8 cellular contexts compared by ENCODE assay signal in genomic region chr19:42219812-42220750, GRCh38. TPM values are rescaled to one million over a fixed set of nuclear protein-coding genes. Genes with fewer than 3 reads are reported as not detected.
A peak's percentile ranks its signal among the peaks of the same experiment; 100 is the strongest.
DNase-seq lines count a peak whose midpoint lies in the region; ATAC-seq and TF ChIP-seq lines count a peak whose summit lies in the region.

TSS of gene ZNF526 (plus strand) at chr19:42220312. CDS start at chr19:42224404, 4,092 bp downstream.

- WGBS in spleen, 5 donors = 0 to 1% (median 1%) methylated on average over 39 to 53 of the region's 53 CpGs

- peak within 1 kb of the TSS; percentile 74 to 97 (median 87) for H3K27ac ChIP-seq in spleen

- TF ChIP-seq POLR2A in spleen (IDR thresholded peaks at IDR 0.05) = peak in 2 of 3 donors; percentile 46 to 49

- H3K36me3 ChIP-seq in spleen = peaks cover 0 to 26% (median 13%) of the 10 kb centered on the region in 6 donors

- H3K4me1 ChIP-seq in spleen = peaks cover 38 to 73% (median 58%) of the 10 kb centered on the region in 6 donors

- TF ChIP-seq CTCF in AG09319 (IDR thresholded peaks at IDR 0.05; ENCODE audit: low read depth, low read length) (no peak), spleen (IDR thresholded peaks at IDR 0.05 in 8 of 11, conservative IDR thresholded peaks at IDR 0.05 in 3 of 11) (peak in 4 of 11 experiments; percentile 5 to 31 (median 13))

- ATAC-seq in GM19035 (IDR thresholded peaks at IDR 0.05; ENCODE audit: unreplicated experiment) (peak; percentile 61), HG03342 (IDR thresholded peaks at IDR 0.05; ENCODE audit: unreplicated experiment) (peak; percentile 69)

- intact Hi-C loops in spleen (cut with DNase I; ENCODE audit: low total_unique reads) = no loop called here

- peak within 1 kb of the TSS; percentile 60 to 94 (median 76) for H3K4me3 ChIP-seq in spleen

- no peaks in the 10 kb centered on the region for H3K9me3 ChIP-seq in spleen

- H3K27me3 ChIP-seq in spleen (replicated peaks in 1 of 7) = no peaks in the 10 kb centered on the region

- DNase-seq in AG09319 (ENCODE audit: extremely low read depth, low read depth) (peak; percentile 94), NCI-H446 (lab: John Stamatoyannopoulos, UW) (peak; percentile 97 to 99), inferior parietal cortex (ENCODE audit: extremely low spot score) (peak; percentile 99), spleen (peak; percentile 99)
- peak; percentile 90 to 93 (median 92) for DNase-seq in activated CD4-positive, CD25-positive, alpha-beta regulatory T cell (lab: John Stamatoyannopoulos, UW)
- peak; percentile 96 for DNase-seq in central memory CD4-positive, alpha-beta T cell

RNA-seq across cellular contexts. Expression of gene ZNF526, which starts in this region (rescaled TPM):
- total RNA-seq in spleen = 10 to 100 TPM in 4 of 7 donors, 1 to 10 TPM in 3; 6.5 to 15.0 (median 10.2) TPM
- 1 to 10 TPM; 1.9 to 6.1 (median 2.8) TPM for polyA plus RNA-seq in spleen

Comparison
In these comparisons a context has a peak if more than half of its experiments do, and no peak if none do; other contexts are left out.
1. Peak in every context shown above with its lines: DNase-seq, ATAC-seq, H3K4me3 ChIP-seq and H3K27ac ChIP-seq.